9 cellular contexts compared by ENCODE assay signal in the genomic region with DNA sequence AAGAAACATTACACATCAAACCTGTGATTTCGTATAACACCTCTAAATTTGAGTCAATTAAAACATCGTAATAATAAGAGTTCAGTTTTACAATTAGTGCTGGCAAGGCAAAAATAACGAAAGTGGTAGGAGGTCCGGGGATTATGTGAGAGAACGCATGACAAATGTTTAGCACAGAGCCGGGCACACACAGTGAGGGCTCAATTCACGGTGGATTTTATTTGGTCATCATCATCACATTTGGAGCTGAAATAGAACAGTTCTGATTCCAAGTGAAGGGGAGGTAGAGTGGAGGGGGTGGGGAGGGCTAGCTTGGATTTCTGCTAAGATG. TPM values are rescaled to one million over a fixed set of nuclear protein-coding genes. Genes with fewer than 3 reads are reported as not detected.
DNase-seq lines count a peak whose midpoint lies in the region; ATAC-seq and TF ChIP-seq lines count a peak whose summit lies in the region.
"Had no signal": no experiment of that assay in that cellular context is flagged by ENCODE, and none has a peak within 500 bp of the region (broad histone marks: within the 10 kb centered on the region; RNA-seq: fewer than 3 reads in every experiment).

No MANE protein-coding gene starts in this region.

- H3K27ac ChIP-seq in RWPE1 = peak overlapping the region; percentile 84
- peak overlapping the region; percentile 72 to 85 (median 82) for H3K27ac ChIP-seq in esophagus squamous epithelium
- H3K27ac ChIP-seq in psoas muscle = peak overlapping the region; percentile 73

- CTCF ChIA-PET in RWPE1 (lab: Yijun Ruan, JAX) = interaction anchor here (0.6 to 2.0 kb wide), 4 partner anchors 17 to 86 kb away, joined by 4 to 11 read pairs (median 4); no protein-coding TSS in a partner anchor

- 56 to 59% methylated on average over 7 of the region's 7 CpGs for WGBS in esophagus squamous epithelium, 2 donors
- 47 to 59% (median 51%) methylated on average over 7 of the region's 7 CpGs for WGBS in psoas muscle, 3 donors

- H3K9me3 ChIP-seq in esophagus squamous epithelium (no peaks in the 10 kb centered on the region), psoas muscle (no peaks in the 10 kb centered on the region)

- H3K36me3 ChIP-seq in GM06990 (ENCODE audit: control insufficient read depth, insufficient read depth, low read length) (no peaks in the 10 kb centered on the region), esophagus squamous epithelium (no peaks in the 10 kb centered on the region), psoas muscle (ENCODE audit: insufficient read depth in 1 of 2, low read depth in 1 of 2) (no peaks in the 10 kb centered on the region)

- no peak for TF ChIP-seq POLR2A in esophagus squamous epithelium (IDR thresholded peaks at IDR 0.05)

- POLR2A ChIA-PET in RWPE1 (lab: Yijun Ruan, JAX; ENCODE audit: low non-redundant PET) = interaction anchor here (0.8 to 1.4 kb wide), 4 partner anchors 8 to 21 kb away, joined by 3 to 5 read pairs (median 4); no protein-coding TSS in a partner anchor

- H3K27me3 ChIP-seq in GM06990 (replicated peaks; ENCODE audit: control insufficient read depth, insufficient read depth, low read length) (no peaks in the 10 kb centered on the region), esophagus squamous epithelium (no peaks in the 10 kb centered on the region), psoas muscle (ENCODE audit: insufficient read depth in 3 of 3, low read length in 2 of 3) (no peaks in the 10 kb centered on the region)

- H3K4me3 ChIP-seq in GM06990 (replicated peaks; ENCODE audit: low read depth, low read length) (peak overlapping the region; percentile 66), esophagus squamous epithelium (peak overlapping the region; percentile 61 to 92 (median 72)), psoas muscle (peak overlapping the region; percentile 95)

- no peak for ATAC-seq in psoas muscle
- ATAC-seq in HG02885 (IDR thresholded peaks at IDR 0.05; ENCODE audit: poor library complexity, unreplicated experiment) = no peak

- peaks cover 0 to 18% (median 9%) of the 10 kb centered on the region in 3 donors for H3K4me1 ChIP-seq in esophagus squamous epithelium
- H3K4me1 ChIP-seq in psoas muscle = peaks cover 4% of the 10 kb centered on the region

- no peak for DNase-seq in GM06990 (ENCODE audit: extremely low read depth, insufficient read length)
- no peak for DNase-seq in RWPE1 (ENCODE audit: low spot score)
- no peak for DNase-seq in esophagus squamous epithelium (lab: John Stamatoyannopoulos, UW)
- DNase-seq in psoas muscle = no peak
- DNase-seq in DMS79 (lab: John Stamatoyannopoulos, UW) = no peak
- no peak for DNase-seq in middle frontal gyrus (ENCODE audit: extremely low spot score, low spot score)
- no peak for DNase-seq in stimulated activated CD4-positive, alpha-beta T cell treated with anti-CD3 and anti-CD28 coated beads, Interleukin-2, amount 100 ng/mL, for 48 hours
- DNase-seq: NCI-H2029 treated with DMSO at 0.1 percent for 48 hours had no signal

- no peak for TF ChIP-seq CTCF in GM06990 (IDR thresholded peaks at IDR 0.05; ENCODE audit: insufficient read depth, low read length, poor library complexity, severe bottlenecking)
- no peak for TF ChIP-seq CTCF in RWPE1 (conservative IDR thresholded peaks at IDR 0.05; ENCODE audit: low read depth)
- no peak for TF ChIP-seq CTCF in esophagus squamous epithelium (IDR thresholded peaks at IDR 0.05)
- TF ChIP-seq CTCF in psoas muscle (IDR thresholded peaks at IDR 0.05) = no peak

- intact Hi-C loops in esophagus squamous epithelium (cut with DNase I) (no loop called here), psoas muscle (cut with DNase I) (no loop called here)

RNA-seq across cellular contexts. Expression of a gene that starts 20.0 kb away (rescaled TPM):
- total RNA-seq in esophagus squamous epithelium = 100 to 1,000 TPM; 358 to 544 (median 443) TPM
- 100 to 1,000 TPM; 187 to 284 (median 210) TPM for total RNA-seq in psoas muscle
- 100 to 1,000 TPM; 210 to 222 (median 210) TPM for polyA plus RNA-seq in psoas muscle
